ENCODE assay signal across 21 cellular contexts in the genomic region with DNA sequence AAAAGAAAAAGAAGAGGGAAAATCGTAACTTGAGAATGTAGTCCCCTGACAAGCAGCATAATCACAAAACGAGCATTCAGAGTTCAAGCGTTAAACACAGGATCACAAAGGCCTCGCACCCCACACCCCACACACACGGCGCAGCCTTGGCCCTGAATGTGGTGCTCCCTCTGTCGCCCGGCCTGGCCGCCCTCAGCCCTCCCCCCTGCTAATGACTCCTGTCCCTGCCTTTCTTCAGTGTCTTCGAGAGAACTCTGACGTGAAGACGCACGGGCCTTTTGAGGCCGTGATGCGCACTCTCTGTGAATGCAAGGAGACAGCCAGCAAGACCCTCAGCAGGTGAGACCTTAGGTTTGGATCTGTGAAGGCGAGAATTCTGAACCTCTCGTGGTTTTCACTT.
"Had no signal": no experiment of that assay in that cellular context is flagged by ENCODE, and none has a peak within 500 bp of the region (broad histone marks: within the 10 kb centered on the region; RNA-seq: fewer than 3 reads in every experiment).

No MANE protein-coding gene starts in this region.

- H3K27me3 Mint-ChIP-seq: activated CD4-positive, alpha-beta T cell treated with anti-CD3 and anti-CD28 coated beads, Interleukin-2, amount 10 ng/mL, durations not matched to agents 7 days and 5 days; brain; central memory CD8-positive, alpha-beta T cell; progenitor cell of endocrine pancreas had no signal

- H3K9me3 ChIP-seq: esophagus squamous epithelium, right atrium auricular region, stomach, upper lobe of left lung had no signal

- ATAC-seq: activated CD4-positive, CD25-positive, alpha-beta regulatory T cell treated with anti-CD3 and anti-CD28 coated beads, Interleukin-2, amount 50 U/mL, for 24 hours; activated CD8-positive, alpha-beta T cell treated with anti-CD3 and anti-CD28 coated beads, Interleukin-2, amount 10 ng/mL, durations not matched to agents 7 days and 5 days; activated T-cell treated with anti-CD3 and anti-CD28 coated beads, Interleukin-2, amount 50 U/mL, for 72 hours had no signal

- DNase-seq: activated CD4-positive, alpha-beta T cell treated with anti-CD3 and anti-CD28 coated beads, Interleukin-2, amount 10 ng/mL, durations not matched to agents 7 days and 5 days; activated CD8-positive, alpha-beta memory T cell treated with anti-CD3 and anti-CD28 coated beads, Interleukin-2, amount 50 U/mL, for 4 hours; activated CD8-positive, alpha-beta T cell treated with anti-CD3 and anti-CD28 coated beads, Interleukin-2, amount 10 ng/mL, durations not matched to agents 7 days and 5 days; activated naive CD4-positive, alpha-beta T cell; activated T-cell treated with anti-CD3 and anti-CD28 coated beads, Interleukin-2, amount 50 U/mL, for 72 hours; effector CD4-positive, alpha-beta T cell; esophagus squamous epithelium; midbrain; stimulated activated CD4-positive, alpha-beta T cell treated with anti-CD3 and anti-CD28 coated beads, Interleukin-4, amount 100 ng/mL, for 1 hour; stomach; T1000 had no signal

- H3K4me1 ChIP-seq: stomach, upper lobe of left lung had no signal

- H3K4me3 Mint-ChIP-seq: activated CD4-positive, alpha-beta T cell treated with anti-CD3 and anti-CD28 coated beads, Interleukin-2, amount 10 ng/mL, durations not matched to agents 7 days and 5 days; activated CD8-positive, alpha-beta T cell treated with anti-CD3 and anti-CD28 coated beads, Interleukin-2, amount 10 ng/mL, durations not matched to agents 7 days and 5 days; activated T-cell treated with anti-CD3 and anti-CD28 coated beads, Interleukin-2, amount 50 U/mL, for 72 hours; brain; central memory CD8-positive, alpha-beta T cell; neural crest cell had no signal

- H3K9me3 Mint-ChIP-seq: activated CD4-positive, alpha-beta T cell treated with anti-CD3 and anti-CD28 coated beads, Interleukin-2, amount 10 ng/mL, durations not matched to agents 7 days and 5 days; activated T-cell treated with anti-CD3 and anti-CD28 coated beads, Interleukin-2, amount 50 U/mL, for 72 hours; brain; central memory CD8-positive, alpha-beta T cell; neural crest cell had no signal

- H3K27ac ChIP-seq: coronary artery, esophagus squamous epithelium, right atrium auricular region, skin epidermis, stomach, upper lobe of left lung had no signal

- H3K4me1 Mint-ChIP-seq: activated CD4-positive, alpha-beta T cell treated with anti-CD3 and anti-CD28 coated beads, Interleukin-2, amount 10 ng/mL, durations not matched to agents 7 days and 5 days; brain; central memory CD8-positive, alpha-beta T cell; neural crest cell had no signal

- H3K4me3 ChIP-seq: coronary artery, esophagus squamous epithelium, lung, right atrium auricular region, skin epidermis, stomach, upper lobe of left lung had no signal

- H3K27ac Mint-ChIP-seq: activated CD4-positive, alpha-beta T cell treated with anti-CD3 and anti-CD28 coated beads, Interleukin-2, amount 10 ng/mL, durations not matched to agents 7 days and 5 days; activated CD8-positive, alpha-beta T cell treated with anti-CD3 and anti-CD28 coated beads, Interleukin-2, amount 10 ng/mL, durations not matched to agents 7 days and 5 days; progenitor cell of endocrine pancreas had no signal

- H3K27me3 ChIP-seq: esophagus squamous epithelium, right atrium auricular region, stomach, upper lobe of left lung had no signal
